ENCODE assay signal across 15 cellular contexts in the genomic region with DNA sequence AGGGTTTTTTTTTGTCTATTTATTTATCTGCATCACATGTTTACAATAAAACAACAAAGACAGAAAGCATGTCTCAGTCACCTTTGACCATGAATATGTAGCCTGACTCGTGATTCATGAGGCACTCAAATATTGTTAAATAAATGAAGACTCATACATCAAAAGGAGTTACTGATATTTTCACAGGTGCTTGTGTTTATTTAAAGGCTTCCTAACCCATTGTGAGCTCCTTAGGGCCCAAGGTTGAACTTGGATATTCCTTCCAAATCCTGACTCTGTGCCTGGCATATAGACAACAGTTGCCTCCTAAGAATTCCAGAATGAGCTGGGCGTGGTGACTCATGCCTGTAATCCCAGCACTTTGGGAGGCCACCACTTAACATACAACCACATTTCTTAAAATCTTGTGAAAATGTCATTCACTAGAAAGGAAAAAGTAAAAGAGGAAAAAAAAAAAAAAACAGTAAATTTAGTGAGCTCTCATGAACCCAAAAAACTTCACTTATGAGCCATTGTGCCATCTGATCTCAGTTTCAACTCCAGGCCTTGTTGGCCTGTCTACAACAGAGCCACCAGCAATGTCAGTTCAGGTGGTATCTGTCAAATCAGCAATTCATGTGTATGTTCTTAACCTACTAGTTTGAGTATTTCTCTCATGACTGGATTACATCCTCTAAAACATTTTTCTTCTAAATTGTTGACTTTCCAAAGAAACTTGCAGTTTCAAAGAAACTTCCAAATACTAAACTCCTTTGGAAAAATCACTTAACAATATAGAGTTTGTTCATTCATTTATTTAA.
A peak's percentile ranks its signal among the peaks of the same experiment; 100 is the strongest.
DNase-seq lines count a peak whose midpoint lies in the region; ATAC-seq, FAIRE-seq and TF ChIP-seq lines count a peak whose summit lies in the region.
"Had no signal": no experiment of that assay in that cellular context is flagged by ENCODE, and none has a peak within 500 bp of the region (broad histone marks: within the 10 kb centered on the region; RNA-seq: fewer than 3 reads in every experiment).

No MANE protein-coding gene starts in this region.

- H3K9me3 ChIP-seq in Caco-2 (no peaks in the 10 kb centered on the region), IMR-90 (ENCODE audit: control insufficient read depth, insufficient read depth, low read length) (no peaks in the 10 kb centered on the region), mesenchymal stem cell (ENCODE audit: control insufficient read depth, low read length) (no peaks in the 10 kb centered on the region)
- H3K9me3 ChIP-seq: colonic mucosa had no signal

- FAIRE-seq in bronchial epithelial cell (lab: Jason Lieb, UNC): no peak
- FAIRE-seq: frontal cortex had no signal

- H4K20me1 ChIP-seq in IMR-90 (ENCODE audit: insufficient read depth, low read length): peaks cover 4% of the 10 kb centered on the region; the same call in 1 of the 2 replicates

- peaks cover 10% of the 10 kb centered on the region for H3K9me3 Mint-ChIP-seq in Caco-2 (ENCODE audit: unreplicated experiment)
- H3K9me3 Mint-ChIP-seq: activated naive CD8-positive, alpha-beta T cell treated with anti-CD3 and anti-CD28 coated beads for 36 hours had no signal

- H2BK12ac ChIP-seq in mesenchymal stem cell (ENCODE audit: low read length in 2 of 2): no peak overlapping the region

- H2AFZ ChIP-seq in IMR-90 (replicated peaks; ENCODE audit: low read length, poor library complexity) (no peak overlapping the region), mesenchymal stem cell (ENCODE audit: low read depth, low read length) (no peak overlapping the region)

- no peaks in the 10 kb centered on the region for H3K27me3 Mint-ChIP-seq in Caco-2 (ENCODE audit: insufficient read depth, unreplicated experiment)
- H3K27me3 Mint-ChIP-seq: activated naive CD8-positive, alpha-beta T cell treated with anti-CD3 and anti-CD28 coated beads for 36 hours had no signal

- H3K27ac Mint-ChIP-seq in Caco-2 (ENCODE audit: unreplicated experiment): peak overlapping the region; percentile 98
- H3K27ac Mint-ChIP-seq: activated naive CD8-positive, alpha-beta T cell treated with anti-CD3 and anti-CD28 coated beads for 36 hours had no signal

- DNase-seq in Caco-2 (no peak), IMR-90 (peak; percentile 59), bronchial epithelial cell (ENCODE audit: low read depth) (peak; percentile 82), mesenchymal stem cell (peak; percentile 54), NCI-H2196 treated with DMSO at 0.1 percent for 48 hours (lab: John Stamatoyannopoulos, UW; ENCODE audit: unreplicated experiment) (no peak)
- no peak for DNase-seq in activated CD8-positive, alpha-beta memory T cell treated with anti-CD3 and anti-CD28 coated beads for 24 hours
- DNase-seq: activated naive CD8-positive, alpha-beta T cell treated with anti-CD3 and anti-CD28 coated beads for 36 hours; C1 segment of cervical spinal cord; colonic mucosa; NCI-H146; NCI-H748 treated with DMSO at 0.1 percent for 48 hours; stimulated activated CD4-positive, alpha-beta T cell treated with anti-CD3 and anti-CD28 coated beads, Interleukin-2, amount 100 ng/mL, for 48 hours had no signal

- H3K36me3 ChIP-seq in Caco-2 (ENCODE audit: control insufficient read depth, insufficient read depth, low read length) (no peaks in the 10 kb centered on the region), IMR-90 (ENCODE audit: control insufficient read depth, insufficient read depth, low read length) (no peaks in the 10 kb centered on the region), bronchial epithelial cell (ENCODE audit: control insufficient read depth, insufficient read depth, low read length) (no peaks in the 10 kb centered on the region), mesenchymal stem cell (ENCODE audit: control insufficient read depth in 1 of 2, insufficient read depth in 2 of 2, low read depth in 1 of 2, low read length in 2 of 2) (no peaks in the 10 kb centered on the region)
- H3K36me3 ChIP-seq: colonic mucosa had no signal

- no peak overlapping the region for H3K27ac ChIP-seq in IMR-90 (ENCODE audit: insufficient read depth, low read length)
- no peak overlapping the region for H3K27ac ChIP-seq in mesenchymal stem cell (ENCODE audit: low read length, poor library complexity, severe bottlenecking)
- H3K27ac ChIP-seq: colonic mucosa had no signal

- peaks cover 12% of the 10 kb centered on the region for H3K36me3 Mint-ChIP-seq in Caco-2 (ENCODE audit: insufficient read depth, unreplicated experiment)
- H3K36me3 Mint-ChIP-seq: activated naive CD8-positive, alpha-beta T cell treated with anti-CD3 and anti-CD28 coated beads for 36 hours had no signal

- H3K14ac ChIP-seq in IMR-90 (replicated peaks; ENCODE audit: low read depth, low read length) (no peak overlapping the region), mesenchymal stem cell (ENCODE audit: low read length in 2 of 2) (no peak overlapping the region)

- no peak overlapping the region for H3K56ac ChIP-seq in IMR-90 (ENCODE audit: extremely low read depth, insufficient read depth, low read length)

- CTCF ChIA-PET in Caco-2 (lab: Charles Lee): interaction anchor here (1.8 kb wide), 1 partner anchor 164 kb away, joined by 4 read pairs; no protein-coding TSS in a partner anchor
- CTCF ChIA-PET in IMR-90 (lab: Yijun Ruan, JAX): interaction anchor here (0.6 kb wide), 1 partner anchor 261 kb away, joined by 3 read pairs; no protein-coding TSS in a partner anchor

- H4K91ac ChIP-seq in IMR-90 (ENCODE audit: insufficient read depth, low read depth, low read length) (peak overlapping the region; percentile 53), mesenchymal stem cell (ENCODE audit: low read length) (no peak overlapping the region)

- H3K4me1 ChIP-seq in Caco-2 (peaks cover 40% of the 10 kb centered on the region), IMR-90 (ENCODE audit: control insufficient read depth, insufficient read depth, low read length) (peaks cover 8% of the 10 kb centered on the region), mesenchymal stem cell (ENCODE audit: control insufficient read depth, insufficient read depth, low read depth, low read length) (no peaks in the 10 kb centered on the region)
- H3K4me1 ChIP-seq: colonic mucosa had no signal

- TF ChIP-seq POLR2A in IMR-90 (IDR thresholded peaks at IDR 0.05; ENCODE audit: low read depth, low read length): no peak

- no peak overlapping the region for H3K23ac ChIP-seq in IMR-90 (ENCODE audit: low read depth, low read length)
- no peak overlapping the region for H3K23ac ChIP-seq in mesenchymal stem cell (ENCODE audit: low read length in 2 of 2)

- H3K9ac ChIP-seq in IMR-90 (ENCODE audit: low read depth, low read length) (no peak overlapping the region), mesenchymal stem cell (ENCODE audit: low read length) (peak overlapping the region; percentile 31)

- H3K4me2 ChIP-seq in IMR-90 (ENCODE audit: low read depth, low read length) (no peak overlapping the region), mesenchymal stem cell (ENCODE audit: low read length, poor library complexity, severe bottlenecking) (no peak overlapping the region)

- no peak overlapping the region for H3K4me3 ChIP-seq in Caco-2 (ENCODE audit: low read depth, low read length)
- H3K4me3 ChIP-seq in IMR-90 (ENCODE audit: insufficient read depth, low read depth, low read length): no peak overlapping the region
- no peak overlapping the region for H3K4me3 ChIP-seq in bronchial epithelial cell (ENCODE audit: low read depth, low read length)
- H3K4me3 ChIP-seq in mesenchymal stem cell (ENCODE audit: insufficient read depth in 1 of 2, low read depth in 1 of 2, low read length in 2 of 2): no peak overlapping the region
- H3K4me3 ChIP-seq: colonic mucosa had no signal

- no peak overlapping the region for H2AK9ac ChIP-seq in IMR-90 (replicated peaks; ENCODE audit: low read depth, low read length, poor library complexity)

- POLR2A ChIA-PET in Caco-2 (lab: Charles Lee): interaction anchor here (0.9 kb wide), 1 partner anchor 164 kb away, joined by 4 read pairs; no protein-coding TSS in a partner anchor
- POLR2A ChIA-PET in IMR-90 (lab: Charles Lee; ENCODE audit: unreplicated experiment): interaction anchor here (0.6 kb wide), 1 partner anchor 156 kb away, joined by 4 read pairs; no protein-coding TSS in a partner anchor

- H3K79me1 ChIP-seq in IMR-90 (ENCODE audit: low read depth in 1 of 2, low read length in 2 of 2) (no peaks in the 10 kb centered on the region), mesenchymal stem cell (replicated peaks; ENCODE audit: low read length, poor library complexity, severe bottlenecking) (no peaks in the 10 kb centered on the region)

- WGBS in IMR-90 (ENCODE audit: extremely low coverage in 2 of 2, insufficient read length in 1 of 2), 2 experiments: no CpG with 5 or more reads among the region's 2 CpGs
- WGBS in mesenchymal stem cell: no CpG with 5 or more reads among the region's 2 CpGs

- BruUV-seq in Caco-2 (replicated peaks; lab: Mats Ljungman, UMichigan) (no TSS peak), IMR-90 (replicated peaks; lab: Mats Ljungman, UMichigan) (no TSS peak)

- peaks cover 3% of the 10 kb centered on the region; the same call in 1 of the 2 replicates for H3K9me1 ChIP-seq in IMR-90 (ENCODE audit: insufficient read depth, low read length)

- TF ChIP-seq RAD21 in IMR-90 (IDR thresholded peaks at IDR 0.05; ENCODE audit: low read length): no peak

- intact Hi-C loops in Caco-2 (cut with micrococcal nuclease; ENCODE audit: unreplicated experiment): loop anchor here (1.0 to 5.0 kb wide), 5 partner anchors 25 to 160 kb away; no protein-coding TSS in a partner anchor
- intact Hi-C loops in IMR-90 (cut with micrococcal nuclease): loop anchor here (10.0 kb wide), 1 partner anchor 130 kb away; no protein-coding TSS in a partner anchor

- H4K8ac ChIP-seq in IMR-90 (ENCODE audit: low read depth in 2 of 2, low read length in 2 of 2) (peak overlapping the region in 1 of 2 experiments; percentile 31; a peak in 2 of 4 replicates), mesenchymal stem cell (ENCODE audit: low read length) (no peak overlapping the region)

- H2AK5ac ChIP-seq in IMR-90 (ENCODE audit: low read depth, low read length) (0 out of 2 replicates have a peak overlapping the region, but pooled peaks have one; percentile 14), mesenchymal stem cell (ENCODE audit: low read length, severe bottlenecking) (no peak overlapping the region)

- H2BK20ac ChIP-seq in IMR-90 (ENCODE audit: low read depth, low read length): peak overlapping the region; percentile 35; the same call in 1 of the 2 replicates

- H2BK15ac ChIP-seq in IMR-90 (ENCODE audit: low read depth, low read length) (peak overlapping the region; percentile 40; the same call in 1 of the 3 replicates), mesenchymal stem cell (ENCODE audit: low read depth, poor library complexity, severe bottlenecking) (no peak overlapping the region)

- no peak for TF ChIP-seq CTCF in Caco-2 (IDR thresholded peaks at IDR 0.05; ENCODE audit: insufficient read depth in 1 of 2, low read depth in 1 of 2, low read length in 1 of 2, severe bottlenecking in 1 of 2, unreplicated experiment in 1 of 2)
- TF ChIP-seq CTCF in IMR-90 (conservative IDR thresholded peaks at IDR 0.05; ENCODE audit: low read depth, low read length): no peak
- TF ChIP-seq CTCF in bronchial epithelial cell (IDR thresholded peaks at IDR 0.05; ENCODE audit: insufficient read depth, low read length, severe bottlenecking): no peak

- H4K5ac ChIP-seq in IMR-90 (ENCODE audit: low read depth, low read length): no peak overlapping the region

- no peak for ATAC-seq in IMR-90 (ENCODE audit: low read depth)
- no peak for ATAC-seq in HG02973 (IDR thresholded peaks at IDR 0.05; ENCODE audit: unreplicated experiment)
- no peak for ATAC-seq in GM21447 (IDR thresholded peaks at IDR 0.05; ENCODE audit: unreplicated experiment)

- H3K4me1 Mint-ChIP-seq in Caco-2 (ENCODE audit: low read depth, unreplicated experiment): peaks cover 25% of the 10 kb centered on the region

- in situ Hi-C loops in IMR-90 (cut with MboI; ENCODE audit: low sequenced_read_pairs): no loop called here

- H3K27me3 ChIP-seq in Caco-2 (replicated peaks; ENCODE audit: control insufficient read depth, insufficient read depth, low read length): no peaks in the 10 kb centered on the region
- H3K27me3 ChIP-seq in IMR-90 (ENCODE audit: control insufficient read depth, insufficient read depth, low read length): peaks cover 19% of the 10 kb centered on the region; the same call in 1 of the 2 replicates
- no peaks in the 10 kb centered on the region for H3K27me3 ChIP-seq in bronchial epithelial cell (ENCODE audit: control insufficient read depth, insufficient read depth, low read length)
- peaks cover 0 to 3% of the 10 kb centered on the region in 2 experiments for H3K27me3 ChIP-seq in mesenchymal stem cell (ENCODE audit: control insufficient read depth in 1 of 2, insufficient read depth in 1 of 2, low read length in 2 of 2)
- H3K27me3 ChIP-seq: colonic mucosa had no signal

- peak overlapping the region; percentile 33; the same call in 1 of the 2 replicates for H2BK120ac ChIP-seq in IMR-90 (ENCODE audit: low read depth, low read length)
- no peak overlapping the region for H2BK120ac ChIP-seq in mesenchymal stem cell (ENCODE audit: low read depth, low read length)

- H3K18ac ChIP-seq in IMR-90 (ENCODE audit: low read depth, low read length) (peak overlapping the region; percentile 67; the same call in 1 of the 2 replicates), mesenchymal stem cell (ENCODE audit: low read depth in 1 of 2, low read length in 2 of 2) (no peak overlapping the region)

- H3K4me3 Mint-ChIP-seq in Caco-2 (ENCODE audit: unreplicated experiment): peak overlapping the region; percentile 63
- H3K4me3 Mint-ChIP-seq: activated naive CD8-positive, alpha-beta T cell treated with anti-CD3 and anti-CD28 coated beads for 36 hours had no signal

- dilution Hi-C loops in IMR-90 (cut with HindIII; ENCODE audit: low sequenced_read_pairs, unreplicated experiment): no loop called here

- no peak overlapping the region for H3K4ac ChIP-seq in IMR-90 (ENCODE audit: low read depth, low read length)
- no peak overlapping the region for H3K4ac ChIP-seq in mesenchymal stem cell (ENCODE audit: low read depth in 1 of 2, low read length in 2 of 2)

- H2BK5ac ChIP-seq in IMR-90 (ENCODE audit: low read depth, low read length, poor library complexity, severe bottlenecking) (no peak overlapping the region), mesenchymal stem cell (ENCODE audit: low read depth, low read length, poor library complexity, severe bottlenecking) (no peak overlapping the region)

Comparison
In these comparisons a context has a peak if more than half of its experiments do, and no peak if none do; other contexts are left out.
1. DNase-seq: peak in IMR-90 (single experiment), bronchial epithelial cell (single experiment) and mesenchymal stem cell (single experiment); none in Caco-2 (0 of 2), activated CD8-positive, alpha-beta memory T cell treated with anti-CD3 and anti-CD28 coated beads for 24 hours (single experiment) and NCI-H2196 treated with DMSO at 0.1 percent for 48 hours (single experiment).